In genomic region chr9:129624168-129624759, GRCh38 we compare ENCODE assay signal across 8 cellular contexts. TPM values are rescaled to one million over a fixed set of nuclear protein-coding genes. Genes with fewer than 3 reads are reported as not detected.
DNase-seq lines count a peak whose midpoint lies in the region; ATAC-seq, FAIRE-seq and TF ChIP-seq lines count a peak whose summit lies in the region.

No MANE protein-coding gene starts in this region.

- H3K4me1 Mint-ChIP-seq in activated CD8-positive, alpha-beta memory T cell treated with anti-CD3 and anti-CD28 coated beads, Interleukin-2, amount 10 ng/mL, durations not matched to agents 7 days and 5 days = peaks cover 43% of the 10 kb centered on the region
- H3K4me1 Mint-ChIP-seq in osteocyte (ENCODE audit: unreplicated experiment) = peaks cover 36% of the 10 kb centered on the region

- POLR2A ChIA-PET in AG04449 (lab: Yijun Ruan, JAX) (interaction anchor here (0.7 to 1.7 kb wide), 4 partner anchors 446 to 499 kb away, joined by 3 to 7 read pairs (median 3); partner anchors contain the start of gene IER5L), endothelial cell of umbilical vein (lab: Charles Lee) (interaction anchor here (0.6 to 1.0 kb wide), 2 partner anchors 446 to 484 kb away, joined by 3 to 6 read pairs; partner anchors contain the start of gene IER5L)

- H3K4me3 ChIP-seq in AG04449 (ENCODE audit: low read depth, low read length) (no peak overlapping the region), endothelial cell of umbilical vein (replicated peaks in 1 of 3; ENCODE audit: insufficient read depth in 1 of 3, low read depth in 1 of 3, low read length in 3 of 3) (no peak overlapping the region)

- peaks cover 16% of the 10 kb centered on the region for H3K4me1 ChIP-seq in endothelial cell of umbilical vein (ENCODE audit: control insufficient read depth, extremely low read depth, insufficient read depth, low read length)

- H3K27me3 ChIP-seq in endothelial cell of umbilical vein (ENCODE audit: control insufficient read depth in 2 of 2, insufficient read depth in 2 of 2, low read length in 2 of 2) = peaks cover 0 to 6% of the 10 kb centered on the region in 2 experiments

- no peaks in the 10 kb centered on the region for H3K36me3 ChIP-seq in endothelial cell of umbilical vein (ENCODE audit: control insufficient read depth in 2 of 2, extremely low read depth in 1 of 2, insufficient read depth in 2 of 2, low read length in 2 of 2)

- H3K9me1 ChIP-seq in endothelial cell of umbilical vein (replicated peaks; ENCODE audit: control insufficient read depth, extremely low read depth, insufficient read depth, low read length) = no peaks in the 10 kb centered on the region

- dilution Hi-C loops in endothelial cell of umbilical vein (cut with MboI; ENCODE audit: extremely low pct_ligation_motif_present, low sequenced_read_pairs) = no loop called here

- no peak for TF ChIP-seq POLR2A in endothelial cell of umbilical vein (IDR thresholded peaks at IDR 0.05; ENCODE audit: low read depth, low read length)

- no peak overlapping the region for H3K9ac ChIP-seq in endothelial cell of umbilical vein (replicated peaks; ENCODE audit: extremely low read depth, insufficient read depth, low read length)

- H3K4me3 Mint-ChIP-seq in activated CD8-positive, alpha-beta memory T cell treated with anti-CD3 and anti-CD28 coated beads, Interleukin-2, amount 10 ng/mL, durations not matched to agents 7 days and 5 days = peak overlapping the region; percentile 49
- H3K4me3 Mint-ChIP-seq in osteocyte (ENCODE audit: unreplicated experiment) = peak overlapping the region; percentile 59

- H3K27ac ChIP-seq in endothelial cell of umbilical vein (ENCODE audit: insufficient read depth, low read depth, low read length) = no peak overlapping the region

- no peak overlapping the region for H2AFZ ChIP-seq in endothelial cell of umbilical vein (ENCODE audit: low read depth, low read length)

- peak; percentile 65 for FAIRE-seq in GM18507 (lab: Jason Lieb, UNC)
- FAIRE-seq in endothelial cell of umbilical vein (lab: Jason Lieb, UNC) = peak; percentile 97

- no TSS peak for BruUV-seq in endothelial cell of umbilical vein (replicated peaks; lab: Mats Ljungman, UMichigan)

- DNase-seq in AG04449 (ENCODE audit: low read depth, low spot score) (no peak), GM18507 (ENCODE audit: extremely low spot score, insufficient read length, low read depth) (no peak), NOMO-1 treated with DMSO at 0.1 percent for 48 hours (lab: John Stamatoyannopoulos, UW; ENCODE audit: unreplicated experiment) (peak; percentile 55), endothelial cell of umbilical vein (ENCODE audit: low read depth, low spot score) (peak; percentile 49), osteocyte (ENCODE audit: extremely low spot score, unreplicated experiment) (peak; percentile 90), mucosa of gallbladder (ENCODE audit: low spot score) (no peak)
- DNase-seq in activated CD8-positive, alpha-beta memory T cell treated with anti-CD3 and anti-CD28 coated beads, Interleukin-2, amount 10 ng/mL, durations not matched to agents 7 days and 5 days = peak; percentile 82

- CTCF ChIA-PET in AG04449 (lab: Yijun Ruan, JAX) (interaction anchor here (0.7 to 15.5 kb wide), 47 partner anchors 9 to 806 kb away, joined by 3 to 735 read pairs (median 4); partner anchors contain the start of genes ASB6 and ENDOG), endothelial cell of umbilical vein (lab: Charles Lee) (interaction anchor here (0.6 to 7.5 kb wide), 24 partner anchors 9 to 749 kb away, joined by 3 to 232 read pairs (median 4); partner anchors contain the start of genes CRAT and PTPA)
- CTCF ChIA-PET in activated CD8-positive, alpha-beta memory T cell treated with anti-CD3 and anti-CD28 coated beads, Interleukin-2, amount 10 ng/mL, durations not matched to agents 7 days and 5 days (lab: Charles Lee) = interaction anchor here (0.7 to 8.3 kb wide), 27 partner anchors 10 to 512 kb away, joined by 3 to 214 read pairs (median 5); partner anchors contain the start of genes ASB6 and IER5L

- intact Hi-C loops in endothelial cell of umbilical vein (cut with micrococcal nuclease) = loop anchor here (1.0 kb wide), 4 partner anchors 13 to 493 kb away; no protein-coding TSS in a partner anchor

- peak; percentile 83 for TF ChIP-seq CTCF in AG04449 (IDR thresholded peaks at IDR 0.05; ENCODE audit: insufficient read depth, low read length, missing control alignments)
- peak; percentile 85 to 88 for TF ChIP-seq CTCF in endothelial cell of umbilical vein (IDR thresholded peaks at IDR 0.05; ENCODE audit: extremely low read depth in 1 of 2, insufficient read depth in 1 of 2, low read depth in 1 of 2, low read length in 2 of 2)
- peak; percentile 83 for TF ChIP-seq CTCF in osteocyte (IDR thresholded peaks at IDR 0.05)

- peaks cover 6% of the 10 kb centered on the region for H3K36me3 Mint-ChIP-seq in activated CD8-positive, alpha-beta memory T cell treated with anti-CD3 and anti-CD28 coated beads, Interleukin-2, amount 10 ng/mL, durations not matched to agents 7 days and 5 days
- H3K36me3 Mint-ChIP-seq in osteocyte (ENCODE audit: unreplicated experiment) = no peaks in the 10 kb centered on the region

- H4K20me1 ChIP-seq in endothelial cell of umbilical vein (replicated peaks; ENCODE audit: control insufficient read depth, extremely low read depth, insufficient read depth, low read length) = no peaks in the 10 kb centered on the region

- H3K9me3 ChIP-seq in endothelial cell of umbilical vein (replicated peaks; ENCODE audit: control insufficient read depth, insufficient read depth, low read length) = no peaks in the 10 kb centered on the region

- peaks cover 30% of the 10 kb centered on the region for H3K79me2 ChIP-seq in endothelial cell of umbilical vein (ENCODE audit: control insufficient read depth, insufficient read depth, low read length)

- no peak overlapping the region for H3K4me2 ChIP-seq in endothelial cell of umbilical vein (ENCODE audit: insufficient read depth, low read length)

- peak overlapping the region; percentile 84 for H3K27ac Mint-ChIP-seq in activated CD8-positive, alpha-beta memory T cell treated with anti-CD3 and anti-CD28 coated beads, Interleukin-2, amount 10 ng/mL, durations not matched to agents 7 days and 5 days
- H3K27ac Mint-ChIP-seq in osteocyte (ENCODE audit: unreplicated experiment) = peak overlapping the region; percentile 32

- H3K27me3 Mint-ChIP-seq in activated CD8-positive, alpha-beta memory T cell treated with anti-CD3 and anti-CD28 coated beads, Interleukin-2, amount 10 ng/mL, durations not matched to agents 7 days and 5 days = peaks cover 18% of the 10 kb centered on the region
- no peaks in the 10 kb centered on the region for H3K27me3 Mint-ChIP-seq in osteocyte (ENCODE audit: unreplicated experiment)

- H3K9me3 Mint-ChIP-seq in activated CD8-positive, alpha-beta memory T cell treated with anti-CD3 and anti-CD28 coated beads, Interleukin-2, amount 10 ng/mL, durations not matched to agents 7 days and 5 days (ENCODE audit: low read depth) = no peaks in the 10 kb centered on the region
- H3K9me3 Mint-ChIP-seq in osteocyte (ENCODE audit: unreplicated experiment) = no peaks in the 10 kb centered on the region

- ATAC-seq in activated CD8-positive, alpha-beta memory T cell treated with anti-CD3 and anti-CD28 coated beads, Interleukin-2, amount 10 ng/mL, durations not matched to agents 7 days and 5 days = no peak
- ATAC-seq in GM18861 (IDR thresholded peaks at IDR 0.05; ENCODE audit: unreplicated experiment) = no peak

RNA-seq across cellular contexts. Expression of gene NTMT1, which starts 1.7 kb away (rescaled TPM):
- 10 to 100 TPM; 37.2 to 46.2 TPM for total RNA-seq in activated CD8-positive, alpha-beta memory T cell treated with anti-CD3 and anti-CD28 coated beads, Interleukin-2, amount 10 ng/mL, durations not matched to agents 7 days and 5 days
- total RNA-seq in endothelial cell of umbilical vein = 47.6 and 53.2 TPM in 2 replicates
- 51.1 and 58.3 TPM in 2 replicates for polyA plus RNA-seq in endothelial cell of umbilical vein
- 44.9 and 48.8 TPM in 2 replicates for polyA plus RNA-seq in endothelial cell of umbilical vein (2011; cell fraction: cytosol; rRNA removed)
- polyA plus RNA-seq in endothelial cell of umbilical vein (2011; cell fraction: nucleus; rRNA removed) = 28.6 and 32.3 TPM in 2 replicates
- polyA plus RNA-seq in endothelial cell of umbilical vein (2012) = 39.2 and 47.0 TPM in 2 replicates
- 15.9 and 22.1 TPM in 2 replicates for polyA minus RNA-seq in endothelial cell of umbilical vein
- polyA minus RNA-seq in endothelial cell of umbilical vein (2011; cell fraction: cytosol; rRNA and poly(A)+ RNA removed) = 52.6 TPM
- polyA minus RNA-seq in endothelial cell of umbilical vein (2011; cell fraction: nucleus; rRNA and poly(A)+ RNA removed) = 12.2 and 14.1 TPM in 2 replicates
- total RNA-seq in osteocyte = 41.1 and 45.7 TPM in 2 replicates
- 45.1 TPM for total RNA-seq in mucosa of gallbladder

RNA-seq across cellular contexts. Expression of gene C9orf50, which starts 3.4 kb away (rescaled TPM):
- not detected for total RNA-seq in activated CD8-positive, alpha-beta memory T cell treated with anti-CD3 and anti-CD28 coated beads, Interleukin-2, amount 10 ng/mL, durations not matched to agents 7 days and 5 days
- not detected in 2 replicates for total RNA-seq in endothelial cell of umbilical vein
- 0.05 TPM in 1 of 2 replicates, not detected in the other for polyA plus RNA-seq in endothelial cell of umbilical vein
- polyA plus RNA-seq in endothelial cell of umbilical vein (2011; cell fraction: cytosol; rRNA removed) = not detected in 2 replicates
- polyA plus RNA-seq in endothelial cell of umbilical vein (2011; cell fraction: nucleus; rRNA removed) = not detected in 2 replicates
- polyA plus RNA-seq in endothelial cell of umbilical vein (2012) = not detected in 2 replicates
- not detected in 2 replicates for polyA minus RNA-seq in endothelial cell of umbilical vein
- not detected for polyA minus RNA-seq in endothelial cell of umbilical vein (2011; cell fraction: cytosol; rRNA and poly(A)+ RNA removed)
- not detected in 2 replicates for polyA minus RNA-seq in endothelial cell of umbilical vein (2011; cell fraction: nucleus; rRNA and poly(A)+ RNA removed)
- not detected in 2 replicates for total RNA-seq in osteocyte
- total RNA-seq in mucosa of gallbladder = 1.0 TPM

RNA-seq across cellular contexts. Expression of gene ASB6, which starts 17.7 kb away (rescaled TPM):
- 10 to 100 TPM; 25.0 to 26.4 TPM for total RNA-seq in activated CD8-positive, alpha-beta memory T cell treated with anti-CD3 and anti-CD28 coated beads, Interleukin-2, amount 10 ng/mL, durations not matched to agents 7 days and 5 days
- total RNA-seq in endothelial cell of umbilical vein (22.9 and 23.8 TPM in 2 replicates), osteocyte (18.1 and 19.1 TPM in 2 replicates), mucosa of gallbladder (21.0 TPM)
- polyA plus RNA-seq in endothelial cell of umbilical vein = 20.3 and 21.3 TPM in 2 replicates
- polyA plus RNA-seq in endothelial cell of umbilical vein (2011; cell fraction: cytosol; rRNA removed) = 17.1 and 21.1 TPM in 2 replicates
- 25.6 and 26.2 TPM in 2 replicates for polyA plus RNA-seq in endothelial cell of umbilical vein (2011; cell fraction: nucleus; rRNA removed)
- polyA plus RNA-seq in endothelial cell of umbilical vein (2012) = 14.9 and 17.5 TPM in 2 replicates
- polyA minus RNA-seq in endothelial cell of umbilical vein = 10.0 and 12.2 TPM in 2 replicates
- 11.4 TPM for polyA minus RNA-seq in endothelial cell of umbilical vein (2011; cell fraction: cytosol; rRNA and poly(A)+ RNA removed)
- 7.1 and 8.8 TPM in 2 replicates for polyA minus RNA-seq in endothelial cell of umbilical vein (2011; cell fraction: nucleus; rRNA and poly(A)+ RNA removed)

RNA-seq across cellular contexts. Expression of gene PRRX2, which starts 41.2 kb away (rescaled TPM):
- total RNA-seq in activated CD8-positive, alpha-beta memory T cell treated with anti-CD3 and anti-CD28 coated beads, Interleukin-2, amount 10 ng/mL, durations not matched to agents 7 days and 5 days = under 1 TPM in 1 of 2 experiments, not detected in 1; 0.28 TPM
- total RNA-seq in endothelial cell of umbilical vein = 0.32 and 0.77 TPM in 2 replicates
- 0.19 and 0.30 TPM in 2 replicates for polyA plus RNA-seq in endothelial cell of umbilical vein
- 0.06 and 0.08 TPM in 2 replicates for polyA plus RNA-seq in endothelial cell of umbilical vein (2011; cell fraction: cytosol; rRNA removed)
- polyA plus RNA-seq in endothelial cell of umbilical vein (2011; cell fraction: nucleus; rRNA removed) = not detected in 2 replicates
- 0.78 and 2.2 TPM in 2 replicates for polyA plus RNA-seq in endothelial cell of umbilical vein (2012)
- polyA minus RNA-seq in endothelial cell of umbilical vein = not detected in 2 replicates
- not detected for polyA minus RNA-seq in endothelial cell of umbilical vein (2011; cell fraction: cytosol; rRNA and poly(A)+ RNA removed)
- not detected in 2 replicates for polyA minus RNA-seq in endothelial cell of umbilical vein (2011; cell fraction: nucleus; rRNA and poly(A)+ RNA removed)
- 5.6 and 6.4 TPM in 2 replicates for total RNA-seq in osteocyte
- 1.5 TPM for total RNA-seq in mucosa of gallbladder

Comparison
In these comparisons a context has a peak if more than half of its experiments do, and no peak if none do; other contexts are left out.
1. DNase-seq: peak in NOMO-1 treated with DMSO at 0.1 percent for 48 hours (single experiment), activated CD8-positive, alpha-beta memory T cell treated with anti-CD3 and anti-CD28 coated beads, Interleukin-2, amount 10 ng/mL, durations not matched to agents 7 days and 5 days (single experiment), endothelial cell of umbilical vein (single experiment) and osteocyte (single experiment); none in AG04449 (single experiment), GM18507 (single experiment) and mucosa of gallbladder (single experiment).
2. Peak in every context shown above with its lines, with median percentiles within 50 percentile points of each other: CTCF ChIP-seq.